In genomic region chr17:74214642-74215331, GRCh38 we compare ENCODE assay signal across 1 cellular context.
TF ChIP-seq lines count a peak whose summit lies in the region.

No MANE protein-coding gene starts in this region.

TF ChIP-seq in GM23338, 12 proteins besides CTCF, POLR2A, EP300 and RAD21 (continued from another document):
- TF ChIP-seq ZNF462 (CRISPR knock-in tag; IDR thresholded peaks at IDR 0.05) (no peak), ZNF114 (CRISPR knock-in tag; IDR thresholded peaks at IDR 0.05) (no peak), STAT1 (IDR thresholded peaks at IDR 0.05; ENCODE audit: unreplicated experiment) (no peak), ZNF331 (CRISPR knock-in tag; IDR thresholded peaks at IDR 0.05; ENCODE audit: low read depth) (no peak), ETS1 (IDR thresholded peaks at IDR 0.05) (no peak), NANOG (IDR thresholded peaks at IDR 0.05; ENCODE audit: borderline replicate concordance) (no peak), REST (IDR thresholded peaks at IDR 0.05; ENCODE audit: unreplicated experiment) (no peak), CREB1 (CRISPR knock-in tag; IDR thresholded peaks at IDR 0.05; ENCODE audit: low read depth) (no peak), EZH2 (IDR thresholded peaks at IDR 0.05; ENCODE audit: low read depth, unreplicated experiment) (no peak), EZH2phosphoT487 (IDR thresholded peaks at IDR 0.05; ENCODE audit: unreplicated experiment) (no peak)
